Comparison of ENCODE assay signal across 16 cellular contexts in the genomic region with DNA sequence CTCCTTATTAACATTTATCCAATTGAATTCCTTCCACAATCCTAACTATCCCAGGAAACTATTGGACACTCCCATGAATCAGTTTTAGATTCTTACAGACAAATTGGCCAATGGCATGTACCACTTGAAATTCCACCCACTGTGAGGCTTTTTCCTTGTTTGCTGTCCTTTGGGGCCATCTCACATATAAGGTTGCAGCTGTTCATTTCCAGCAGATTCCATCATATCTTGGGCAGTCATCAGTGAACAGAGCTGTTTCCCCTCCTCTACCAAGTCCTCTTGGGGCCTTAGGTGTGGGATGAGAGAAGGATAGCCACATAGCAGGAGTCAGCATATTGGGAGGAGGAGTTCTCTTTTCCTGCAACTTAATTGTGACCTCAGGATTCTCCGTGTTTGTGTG.
"Had no signal": no experiment of that assay in that cellular context is flagged by ENCODE, and none has a peak within 500 bp of the region (broad histone marks: within the 10 kb centered on the region; RNA-seq: fewer than 3 reads in every experiment).

No MANE protein-coding gene starts in this region.

- H3K27ac ChIP-seq: psoas muscle, right lobe of liver, thoracic aorta had no signal

- ATAC-seq: activated CD4-positive, CD25-positive, alpha-beta regulatory T cell treated with anti-CD3 and anti-CD28 coated beads, Interleukin-2, amount 50 U/mL, for 24 hours; psoas muscle; right lobe of liver had no signal

- H3K4me3 Mint-ChIP-seq: nephron progenitor cell had no signal

- H3K27me3 ChIP-seq: right lobe of liver had no signal

- H3K36me3 ChIP-seq: right lobe of liver, thoracic aorta had no signal

- H3K4me1 ChIP-seq: psoas muscle, right lobe of liver had no signal

- H3K27ac Mint-ChIP-seq: nephron progenitor cell had no signal

- H3K9me3 Mint-ChIP-seq: nephron progenitor cell had no signal

- FAIRE-seq: bronchial epithelial cell, colon, endometrium had no signal

- H3K4me3 ChIP-seq: psoas muscle, right lobe of liver, thoracic aorta had no signal

- H3K9me3 ChIP-seq: psoas muscle, right lobe of liver, thoracic aorta had no signal

- DNase-seq: activated naive CD4-positive, alpha-beta T cell treated with Interleukin-2 at 50 U/mL for 16 hours; aorta; foreskin fibroblast; nephron progenitor cell; occipital lobe; psoas muscle; right lobe of liver; stimulated activated CD4-positive, alpha-beta T cell treated with anti-CD3 and anti-CD28 coated beads, Interleukin-12 subunit alpha, Interleukin-12 subunit beta, amount 100 ng/mL, for 4 hours; stimulated activated CD4-positive, alpha-beta T cell treated with anti-CD3 and anti-CD28 coated beads, Interleukin-2, amount 100 ng/mL, for 24 hours; T-helper 1 cell; T1000 had no signal
